Comparison of ENCODE assay signal across 17 cellular contexts in the genomic region with DNA sequence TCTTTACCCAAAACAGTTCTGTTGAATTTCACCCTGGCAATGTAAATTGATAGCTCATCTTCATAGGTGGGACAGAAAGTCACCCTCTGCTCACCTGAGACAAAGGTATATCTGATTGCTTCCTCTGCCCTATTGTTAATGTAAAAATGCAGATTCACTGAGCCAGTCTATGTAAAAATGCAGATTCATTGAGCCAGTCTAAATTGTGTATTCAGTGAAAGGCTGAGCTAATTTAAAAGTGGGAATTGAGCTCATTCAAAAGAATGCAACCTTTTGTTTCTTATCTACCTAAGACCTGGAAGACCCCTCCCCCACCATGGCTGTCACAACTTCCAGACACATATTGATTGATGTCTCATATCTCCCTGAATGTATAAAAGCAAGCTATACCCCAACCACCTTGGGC. TPM values are rescaled to one million over a fixed set of nuclear protein-coding genes. Genes with fewer than 3 reads are reported as not detected.
DNase-seq lines count a peak whose midpoint lies in the region; ATAC-seq and TF ChIP-seq lines count a peak whose summit lies in the region.
"Had no signal": no experiment of that assay in that cellular context is flagged by ENCODE, and none has a peak within 500 bp of the region (broad histone marks: within the 10 kb centered on the region; RNA-seq: fewer than 3 reads in every experiment).

No MANE protein-coding gene starts in this region.

- H3K9me2 ChIP-seq in hepatocyte (replicated peaks; ENCODE audit: insufficient read depth): no peaks in the 10 kb centered on the region

- no peaks in the 10 kb centered on the region for H3K36me3 Mint-ChIP-seq in neural progenitor cell
- H3K36me3 Mint-ChIP-seq: CD14-positive monocyte had no signal

- no peaks in the 10 kb centered on the region for H3K27me3 ChIP-seq in HUES48 (ENCODE audit: control insufficient read depth, insufficient read depth, low read length)
- no peaks in the 10 kb centered on the region for H3K27me3 ChIP-seq in hepatocyte
- no peaks in the 10 kb centered on the region for H3K27me3 ChIP-seq in neural progenitor cell
- no peaks in the 10 kb centered on the region for H3K27me3 ChIP-seq in MG63

- peaks cover 1% of the 10 kb centered on the region for H3K79me2 ChIP-seq in hepatocyte
- peaks cover 1% of the 10 kb centered on the region for H3K79me2 ChIP-seq in neural progenitor cell (ENCODE audit: low read depth)

- H3K4me3 ChIP-seq in HUES48 (ENCODE audit: low read depth, low read length) (peak overlapping the region; percentile 37; the same call in 1 of the 2 replicates), hepatocyte (no peak overlapping the region), neural progenitor cell (no peak overlapping the region), MG63 (no peak overlapping the region)

- H3K36me3 ChIP-seq in ES-I3 (ENCODE audit: insufficient read depth, low read length): no peaks in the 10 kb centered on the region
- H3K36me3 ChIP-seq in HUES48 (ENCODE audit: control insufficient read depth, insufficient read depth, low read length): no peaks in the 10 kb centered on the region
- no peaks in the 10 kb centered on the region for H3K36me3 ChIP-seq in hepatocyte (replicated peaks; ENCODE audit: insufficient read depth, low read depth)
- H3K36me3 ChIP-seq in neural progenitor cell: no peaks in the 10 kb centered on the region
- H3K36me3 ChIP-seq in MG63: peaks cover 2% of the 10 kb centered on the region; the same call in 1 of the 2 replicates

- TF ChIP-seq CTCF in hepatocyte (IDR thresholded peaks at IDR 0.05; ENCODE audit: poor library complexity) (no peak), neural progenitor cell (IDR thresholded peaks at IDR 0.05) (no peak)

- H3K27me3 Mint-ChIP-seq in neural progenitor cell (ENCODE audit: insufficient read depth, low read depth): no peaks in the 10 kb centered on the region

- DNase-seq in hepatocyte (ENCODE audit: low spot score) (no peak), neural progenitor cell (ENCODE audit: low spot score) (no peak), MG63 (no peak), amygdala (lab: John Stamatoyannopoulos, UW) (no peak)
- DNase-seq: COR-L47, DMS53, KG1, NCI-H1048, NCI-H1436 treated with DMSO at 0.1 percent for 48 hours, NCI-H2081 treated with DMSO at 0.1 percent for 48 hours, NCI-H524, SW 1271 had no signal

- H3K4me3 Mint-ChIP-seq in neural progenitor cell: no peak overlapping the region
- H3K4me3 Mint-ChIP-seq: CD14-positive monocyte had no signal

- H3K9ac ChIP-seq in ES-I3 (ENCODE audit: low read depth, low read length) (peak overlapping the region; percentile 8; the same call in 1 of the 2 replicates), HUES48 (ENCODE audit: low read depth, low read length) (peak overlapping the region; percentile 79), neural progenitor cell (no peak overlapping the region)

- no peaks in the 10 kb centered on the region for H3K9me3 Mint-ChIP-seq in neural progenitor cell

- peaks cover 8% of the 10 kb centered on the region for H3K4me1 Mint-ChIP-seq in neural progenitor cell

- H2AFZ ChIP-seq in hepatocyte (peak overlapping the region; percentile 49), neural progenitor cell (replicated peaks) (peak overlapping the region; percentile 83)

- H4K20me1 ChIP-seq in hepatocyte (ENCODE audit: insufficient read depth, poor library complexity, severe bottlenecking) (no peaks in the 10 kb centered on the region), neural progenitor cell (ENCODE audit: low read depth) (no peaks in the 10 kb centered on the region)

- H3K9me3 ChIP-seq in ES-I3 (ENCODE audit: control insufficient read depth, insufficient read depth, low read length) (no peaks in the 10 kb centered on the region), HUES48 (ENCODE audit: control insufficient read depth, insufficient read depth, low read length) (no peaks in the 10 kb centered on the region), hepatocyte (ENCODE audit: low read depth) (no peaks in the 10 kb centered on the region), neural progenitor cell (ENCODE audit: low read depth) (no peaks in the 10 kb centered on the region), MG63 (no peaks in the 10 kb centered on the region)

- H3F3A ChIP-seq in neural progenitor cell (ENCODE audit: low read depth): no peaks in the 10 kb centered on the region

- H3K4me1 ChIP-seq in ES-I3 (ENCODE audit: insufficient read depth, low read length) (peaks cover 19% of the 10 kb centered on the region), HUES48 (ENCODE audit: control insufficient read depth, insufficient read depth, low read length) (peaks cover 33% of the 10 kb centered on the region), hepatocyte (ENCODE audit: insufficient read depth) (peaks cover 7% of the 10 kb centered on the region), neural progenitor cell (peaks cover 21% of the 10 kb centered on the region)

- ATAC-seq in HG02588 (IDR thresholded peaks at IDR 0.05; ENCODE audit: unreplicated experiment): no peak
- ATAC-seq: Panc1 had no signal

- peak overlapping the region; percentile 94 for H3K27ac ChIP-seq in HUES48 (ENCODE audit: low read depth, low read length)
- H3K27ac ChIP-seq in hepatocyte: no peak overlapping the region
- no peak overlapping the region for H3K27ac ChIP-seq in neural progenitor cell

- no peak overlapping the region for H3K27ac Mint-ChIP-seq in neural progenitor cell
- H3K27ac Mint-ChIP-seq: CD14-positive monocyte had no signal

- H3K4me2 ChIP-seq in hepatocyte: no peak overlapping the region
- no peak overlapping the region for H3K4me2 ChIP-seq in neural progenitor cell

RNA-seq across cellular contexts. Expression of a gene that starts 4.8 kb away (rescaled TPM):
- total RNA-seq in hepatocyte: 27.4 and 28.9 TPM in 2 replicates
- 10.7 and 13.3 TPM in 2 replicates for polyA plus RNA-seq in hepatocyte
- total RNA-seq in neural progenitor cell (ENCODE audit: low replicate concordance): 55.1 and 84.6 TPM in 2 replicates
- total RNA-seq in MG63 (2014; rRNA removed; shearing (Covaris generic); ENCODE audit: low replicate concordance): 3.3 and 12.3 TPM in 2 replicates
